Comparison of ENCODE assay signal across 12 cellular contexts in genomic region chrX:46865281-46865680, GRCh38. TPM values are rescaled to one million over a fixed set of nuclear protein-coding genes. Genes with fewer than 3 reads are reported as not detected.
A peak's percentile ranks its signal among the peaks of the same experiment; 100 is the strongest.
DNase-seq lines count a peak whose midpoint lies in the region; ATAC-seq and TF ChIP-seq lines count a peak whose summit lies in the region.
"Had no signal": no experiment of that assay in that cellular context is flagged by ENCODE, and none has a peak within 500 bp of the region (broad histone marks: within the 10 kb centered on the region; RNA-seq: fewer than 3 reads in every experiment).

No MANE protein-coding gene starts in this region.

- no peak overlapping the region for H3K9ac ChIP-seq in adipocyte (ENCODE audit: low read length)

- H3K4me1 ChIP-seq in adipocyte (ENCODE audit: control insufficient read depth, insufficient read depth, low read length) (no peaks in the 10 kb centered on the region), upper lobe of left lung (no peaks in the 10 kb centered on the region)

- H3K36me3 Mint-ChIP-seq in HFFc6 (ENCODE audit: low read depth): peaks cover 14% of the 10 kb centered on the region
- peaks cover 0 to 4% of the 10 kb centered on the region in 2 donors for H3K36me3 Mint-ChIP-seq in activated naive CD4-positive, alpha-beta T cell treated with anti-CD3 and anti-CD28 coated beads, Interleukin-2, amount 50 U/mL, for 72 hours

- H3K4me3 Mint-ChIP-seq in HFFc6: peak overlapping the region; percentile 36; the same call in 1 of the 2 replicates
- H3K4me3 Mint-ChIP-seq: activated CD4-positive, alpha-beta T cell treated with anti-CD3 and anti-CD28 coated beads for 36 hours; CD4-positive, CD25-positive, alpha-beta regulatory T cell; nephron had no signal

- no peak for ATAC-seq in upper lobe of left lung (ENCODE audit: low FRiP score in 2 of 2)
- no peak for ATAC-seq in activated naive CD4-positive, alpha-beta T cell treated with anti-CD3 and anti-CD28 coated beads, Interleukin-2, amount 50 U/mL, for 72 hours
- ATAC-seq: activated CD4-positive, alpha-beta T cell treated with anti-CD3 and anti-CD28 coated beads for 36 hours had no signal

- no peak for TF ChIP-seq EP300 in upper lobe of left lung (IDR thresholded peaks at IDR 0.05)

- no peaks in the 10 kb centered on the region for H3K9me3 ChIP-seq in adipocyte (ENCODE audit: control insufficient read depth, low read length)
- H3K9me3 ChIP-seq in upper lobe of left lung: no peaks in the 10 kb centered on the region

- no peaks in the 10 kb centered on the region; the same call in 1 of the 2 replicates for H3K27me3 Mint-ChIP-seq in HFFc6 (ENCODE audit: insufficient read depth)
- H3K27me3 Mint-ChIP-seq: activated CD4-positive, alpha-beta T cell treated with anti-CD3 and anti-CD28 coated beads for 36 hours; CD4-positive, CD25-positive, alpha-beta regulatory T cell had no signal

- TF ChIP-seq CTCF in HFFc6 (IDR thresholded peaks at IDR 0.05) (no peak), upper lobe of left lung (IDR thresholded peaks at IDR 0.05) (no peak)

- no peak overlapping the region for H3K27ac ChIP-seq in upper lobe of left lung

- H3K27ac Mint-ChIP-seq in HFFc6: peak overlapping the region; percentile 83
- no peak overlapping the region for H3K27ac Mint-ChIP-seq in activated naive CD4-positive, alpha-beta T cell treated with anti-CD3 and anti-CD28 coated beads, Interleukin-2, amount 50 U/mL, for 72 hours
- H3K27ac Mint-ChIP-seq: activated CD4-positive, alpha-beta T cell treated with anti-CD3 and anti-CD28 coated beads for 36 hours; CD4-positive, CD25-positive, alpha-beta regulatory T cell; nephron had no signal

- peak; percentile 38 for DNase-seq in AG08395 (ENCODE audit: low spot score)
- peak; percentile 17 for DNase-seq in HFFc6
- DNase-seq in adipocyte (ENCODE audit: low read depth): peak; percentile 44
- DNase-seq in iris pigment epithelial cell (ENCODE audit: low read depth): peak; percentile 38
- DNase-seq in HUDEP-2 (lab: John Stamatoyannopoulos, UW; ENCODE audit: unreplicated experiment in 76 of 76): no peak
- no peak for DNase-seq in upper lobe of left lung
- DNase-seq in T-helper 2 cell: no peak
- DNase-seq in activated naive CD4-positive, alpha-beta T cell treated with anti-CD3 and anti-CD28 coated beads, Interleukin-2, amount 50 U/mL, for 72 hours (ENCODE audit: low spot score in 2 of 2): no peak
- DNase-seq: activated CD4-positive, alpha-beta T cell treated with anti-CD3 and anti-CD28 coated beads for 36 hours; CD4-positive, CD25-positive, alpha-beta regulatory T cell; SIG-M5 had no signal

- no peaks in the 10 kb centered on the region for H3K9me3 Mint-ChIP-seq in HFFc6
- no peaks in the 10 kb centered on the region for H3K9me3 Mint-ChIP-seq in activated naive CD4-positive, alpha-beta T cell treated with anti-CD3 and anti-CD28 coated beads, Interleukin-2, amount 50 U/mL, for 72 hours
- H3K9me3 Mint-ChIP-seq: CD4-positive, CD25-positive, alpha-beta regulatory T cell had no signal

- H3K4me3 ChIP-seq in adipocyte (ENCODE audit: low read length) (no peak overlapping the region), upper lobe of left lung (no peak overlapping the region)

- H3K36me3 ChIP-seq in adipocyte (ENCODE audit: control insufficient read depth, insufficient read depth, low read length, severe bottlenecking): peaks cover 8% of the 10 kb centered on the region
- H3K36me3 ChIP-seq in upper lobe of left lung: no peaks in the 10 kb centered on the region

- no peak for TF ChIP-seq POLR2A in upper lobe of left lung (IDR thresholded peaks at IDR 0.05)

- 48 to 71% methylated on average over 2 to 4 of the region's 4 CpGs for WGBS in upper lobe of left lung, 2 donors

- no peaks in the 10 kb centered on the region for H3K27me3 ChIP-seq in adipocyte (replicated peaks; ENCODE audit: control insufficient read depth, insufficient read depth, low read length)
- H3K27me3 ChIP-seq in upper lobe of left lung: no peaks in the 10 kb centered on the region

- H3K4me1 Mint-ChIP-seq in HFFc6 (ENCODE audit: low read depth): peaks cover 19% of the 10 kb centered on the region
- H3K4me1 Mint-ChIP-seq: activated CD4-positive, alpha-beta T cell treated with anti-CD3 and anti-CD28 coated beads for 36 hours; nephron had no signal

RNA-seq across cellular contexts. Expression of gene RP2, which starts 28.4 kb away (rescaled TPM):
- total RNA-seq in HFFc6 (2021; fragmentation: NEBNext Ultra II Directional; extraction: Animal tissue kit (Norgen Biotek cat#: 25700)): 10 to 100 TPM; 10.7 to 12.7 (median 12.1) TPM
- total RNA-seq in upper lobe of left lung: 10 to 100 TPM in 4 of 6 donors, 1 to 10 TPM in 2; 3.1 to 22.0 (median 15.0) TPM
- 1 to 10 TPM; 5.2 to 6.6 TPM for total RNA-seq in activated naive CD4-positive, alpha-beta T cell treated with anti-CD3 and anti-CD28 coated beads, Interleukin-2, amount 50 U/mL, for 72 hours

RNA-seq across cellular contexts. Expression of gene JADE3, which starts 46.9 kb away (rescaled TPM):
- total RNA-seq in HFFc6 (2021; fragmentation: NEBNext Ultra II Directional; extraction: Animal tissue kit (Norgen Biotek cat#: 25700)): 1 to 10 TPM; 5.1 to 7.3 (median 5.9) TPM
- 10 to 100 TPM in 1 of 6 donors, 1 to 10 TPM in 5; 4.2 to 10.7 (median 7.8) TPM for total RNA-seq in upper lobe of left lung
- total RNA-seq in activated naive CD4-positive, alpha-beta T cell treated with anti-CD3 and anti-CD28 coated beads, Interleukin-2, amount 50 U/mL, for 72 hours: 1 to 10 TPM in 1 of 2 donors, under 1 TPM in 1; 0.43 to 1.9 TPM

Comparison
In these comparisons a context has a peak if more than half of its experiments do, and no peak if none do; other contexts are left out.
1. DNase-seq: peak in AG08395 (single experiment), HFFc6 (single experiment), adipocyte (single experiment) and iris pigment epithelial cell (single experiment); none in HUDEP-2 (0 of 76), upper lobe of left lung (0 of 2), T-helper 2 cell (0 of 5) and activated naive CD4-positive, alpha-beta T cell treated with anti-CD3 and anti-CD28 coated beads, Interleukin-2, amount 50 U/mL, for 72 hours (0 of 2).